In genomic region chr6:10720960-10721849, GRCh38 we compare ENCODE assay signal across 1 cellular context.
TF ChIP-seq lines count a peak whose summit lies in the region.

No MANE protein-coding gene starts in this region.

TF ChIP-seq in K562, 482 proteins besides CTCF, POLR2A, EP300 and RAD21:
- 0 out of 2 replicates have a peak, but pooled peaks have one; percentile 37 for TF ChIP-seq CHAMP1 (IDR thresholded peaks at IDR 0.05)
- peak; percentile 14 for TF ChIP-seq RBM25 (IDR thresholded peaks at IDR 0.05; ENCODE audit: low read depth, low read length, severe bottlenecking)
- TF ChIP-seq NFYB (IDR thresholded peaks at IDR 0.05; ENCODE audit: extremely low read depth, insufficient read length): peak; percentile 80
- 0 out of 4 replicates have a peak, but pooled peaks of 1 of the 2 experiments have one; percentile 18 for TF ChIP-seq SRF (CRISPR knock-in tag; IDR thresholded peaks at IDR 0.05)
- peak; percentile 38 for TF ChIP-seq TBP (optimal IDR thresholded peaks at IDR 0.05; ENCODE audit: low read depth, low read length)
- TF ChIP-seq CC2D1A (IDR thresholded peaks at IDR 0.05): peak; percentile 44; the same call in 1 of the 2 replicates
- peak; percentile 39; the same call in 1 of the 2 replicates for TF ChIP-seq SUPT5H (IDR thresholded peaks at IDR 0.05)
- 0 out of 4 replicates have a peak, but pooled peaks of 1 of the 2 experiments have one; percentile 15 for TF ChIP-seq FOXA3 (CRISPR knock-in tag; conservative IDR thresholded peaks at IDR 0.05 in 1 of 2, IDR thresholded peaks at IDR 0.05 in 1 of 2)
